Comparison of ENCODE assay signal across 9 cellular contexts in genomic region chr11:27699242-27699925, GRCh38. TPM values are rescaled to one million over a fixed set of nuclear protein-coding genes. Genes with fewer than 3 reads are reported as not detected.
DNase-seq lines count a peak whose midpoint lies in the region; ATAC-seq and TF ChIP-seq lines count a peak whose summit lies in the region.
"Had no signal": no experiment of that assay in that cellular context is flagged by ENCODE, and none has a peak within 500 bp of the region (broad histone marks: within the 10 kb centered on the region; RNA-seq: fewer than 3 reads in every experiment).

No MANE protein-coding gene starts in this region.

- peaks cover 59% of the 10 kb centered on the region for H3K27me3 ChIP-seq in HAP-1 (ENCODE audit: low read depth)
- H3K27me3 ChIP-seq in rectal smooth muscle tissue (ENCODE audit: control insufficient read depth, insufficient read depth, low read length): peaks cover 13% of the 10 kb centered on the region

- no peaks in the 10 kb centered on the region for H3K9me3 ChIP-seq in HAP-1

- no peak overlapping the region for H3K27ac ChIP-seq in rectal smooth muscle tissue (ENCODE audit: low read depth, low read length)

- DNase-seq in HAP-1 (ENCODE audit: low spot score in 2 of 2): peak in 1 of 2 experiments; percentile 9
- peak; percentile 4 for DNase-seq in SK-MEL-5 (ENCODE audit: low read depth, low spot score)
- peak in 1 of 2 donors; percentile 57 for DNase-seq in foreskin fibroblast
- no peak for DNase-seq in CD1c-positive myeloid dendritic cell (ENCODE audit: extremely low spot score)
- no peak for DNase-seq in NCI-H1930 (lab: John Stamatoyannopoulos, UW)

- peak overlapping the region; percentile 4; the same call in 1 of the 2 replicates for H3K4me3 ChIP-seq in HAP-1
- peak overlapping the region; percentile 87 to 95 for H3K4me3 ChIP-seq in foreskin fibroblast (ENCODE audit: low read depth in 1 of 2, low read length in 2 of 2)
- peak overlapping the region; percentile 48 for H3K4me3 ChIP-seq in rectal smooth muscle tissue (ENCODE audit: low read length)

- ATAC-seq in GM21447 (IDR thresholded peaks at IDR 0.05; ENCODE audit: unreplicated experiment): no peak
- ATAC-seq in HG03045 (IDR thresholded peaks at IDR 0.05; ENCODE audit: unreplicated experiment): no peak

- H3K9ac ChIP-seq in rectal smooth muscle tissue (ENCODE audit: low read length): no peak overlapping the region

- H3K36me3 ChIP-seq in HAP-1 (replicated peaks): no peaks in the 10 kb centered on the region
- no peaks in the 10 kb centered on the region for H3K36me3 ChIP-seq in rectal smooth muscle tissue (ENCODE audit: control insufficient read depth, insufficient read depth, low read length)

- TF ChIP-seq CTCF in foreskin fibroblast (IDR thresholded peaks at IDR 0.05; ENCODE audit: low read depth, low read length): no peak

- in situ Hi-C loops in HAP-1 (cut with MboI; ENCODE audit: low sequenced_read_pairs) (loop anchor here (25.0 kb wide), 1 partner anchor 1638 kb away; no protein-coding TSS in a partner anchor), SK-MEL-5 (cut with HindIII; ENCODE audit: low pct_unique_long_range_greater_than_20kb, low sequenced_read_pairs) (no loop called here)

- H3K4me1 ChIP-seq in HAP-1: no peaks in the 10 kb centered on the region
- H3K4me1 ChIP-seq in rectal smooth muscle tissue (ENCODE audit: control insufficient read depth, insufficient read depth, low read length): peaks cover 3% of the 10 kb centered on the region

RNA-seq across cellular contexts. Expression of gene BDNF, which starts 0.9 kb away (rescaled TPM):
- 0.37 and 0.66 TPM in 2 replicates for total RNA-seq in SK-MEL-5 (2014; rRNA removed; shearing (Covaris generic))
- 0.63 and 0.72 TPM in 2 replicates for polyA plus RNA-seq in SK-MEL-5 (2015; cell fraction: cytosol; rRNA removed)
- polyA plus RNA-seq in SK-MEL-5 (2015; cell fraction: nucleus; rRNA removed): 0.38 TPM in 1 of 2 replicates, not detected in the other
- total RNA-seq: activated CD8-positive, alpha-beta memory T cell treated with anti-CD3 and anti-CD28 coated beads for 36 hours had no signal

Comparison
In these comparisons a context has a peak if more than half of its experiments do, and no peak if none do; other contexts are left out.
1. H3K4me3 ChIP-seq: peak in every context shown above with its lines; median percentile 91 in foreskin fibroblast; 48 in rectal smooth muscle tissue; 4 in HAP-1.